Comparison of ENCODE assay signal across 32 cellular contexts in the genomic region with DNA sequence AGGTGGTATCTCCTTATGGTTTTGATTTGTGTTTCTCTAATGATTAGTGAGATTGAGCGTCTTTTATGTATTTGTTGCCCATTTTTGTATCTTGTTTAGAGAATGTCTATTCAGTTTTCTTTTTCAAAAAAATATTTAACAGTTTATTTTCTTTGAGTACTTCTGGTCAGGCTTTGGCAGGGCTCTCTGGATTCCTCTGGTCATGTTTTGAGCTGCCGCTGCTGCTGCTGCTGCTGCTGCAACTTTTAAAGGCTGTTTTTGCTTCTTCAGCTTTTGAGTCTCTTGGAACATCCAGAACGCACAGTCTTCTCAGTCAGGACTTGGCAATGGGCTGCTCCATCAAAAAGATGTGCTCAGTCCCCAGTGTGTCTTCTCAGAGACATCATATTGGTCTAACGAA. TPM values are rescaled to one million over a fixed set of nuclear protein-coding genes. Genes with fewer than 3 reads are reported as not detected.
"Had no signal": no experiment of that assay in that cellular context is flagged by ENCODE, and none has a peak within 500 bp of the region (broad histone marks: within the 10 kb centered on the region; RNA-seq: fewer than 3 reads in every experiment).

No MANE protein-coding gene starts in this region.

- H3K27ac ChIP-seq: adrenal gland, PC-9, RWPE1, SK-N-MC had no signal

- ATAC-seq: activated CD8-positive, alpha-beta T cell treated with anti-CD3 and anti-CD28 coated beads for 36 hours; activated T-cell treated with anti-CD3 and anti-CD28 coated beads, Interleukin-2, amount 50 U/mL, for 72 hours; activated T-helper 17 cell treated with anti-CD3 and anti-CD28 coated beads, Interleukin-2, amount 50 U/mL, for 72 hours; Right ventricle myocardium inferior had no signal

- H3K9me3 ChIP-seq: adrenal gland had no signal

- H3K36me3 ChIP-seq: adrenal gland had no signal

- H3K4me3 ChIP-seq: adrenal gland, PC-9, SK-N-MC had no signal

- H2AFZ ChIP-seq: PC-9 had no signal

- H3K4me1 ChIP-seq: adrenal gland had no signal

- FAIRE-seq: astrocyte, bronchial epithelial cell, RCC 7860, TTC549 had no signal

- H3K4me2 ChIP-seq: PC-9 had no signal

- DNase-seq: activated CD4-positive, alpha-beta T cell treated with anti-CD3 and anti-CD28 coated beads, Interleukin-2, amount 10 ng/mL, durations not matched to agents 24 days and 14 days; activated CD4-positive, alpha-beta T cell treated with anti-CD3 and anti-CD28 coated beads, Interleukin-2, amount 50 U/mL, for 4 hours; activated CD8-positive, alpha-beta T cell treated with anti-CD3 and anti-CD28 coated beads for 36 hours; activated effector memory CD4-positive, alpha-beta T cell treated with anti-CD3 and anti-CD28 coated beads, Interleukin-2, amount 50 U/mL, for 16 hours; activated naive CD4-positive, alpha-beta T cell; activated naive CD4-positive, alpha-beta T cell treated with anti-CD3 and anti-CD28 coated beads, Interleukin-2, amount 50 U/mL, for 16 hours; activated naive CD8-positive, alpha-beta T cell treated with anti-CD3 and anti-CD28 coated beads, Interleukin-2, amount 10 ng/mL, durations not matched to agents 7 days and 5 days; activated T-cell treated with anti-CD3 and anti-CD28 coated beads, Interleukin-2, amount 50 U/mL, for 1 hour; activated T-cell treated with anti-CD3 and anti-CD28 coated beads, Interleukin-2, amount 50 U/mL, for 72 hours; adrenal gland; caudate nucleus; cerebellar nuclear complex; NCI-H1105; NCI-H1436; NCI-H1694; NCI-H1930; NCI-H2081 treated with DMSO at 0.1 percent for 48 hours; NCI-H226; NCI-H524 treated with DMSO at 0.1 percent for 48 hours; PC-9 had no signal

- H3K27me3 ChIP-seq: adrenal gland had no signal

RNA-seq across cellular contexts. Expression of a gene that starts 40.1 kb away (rescaled TPM):
- total RNA-seq: activated CD4-positive, alpha-beta T cell treated with anti-CD3 and anti-CD28 coated beads, Interleukin-2, amount 10 ng/mL, durations not matched to agents 24 days and 14 days; activated CD8-positive, alpha-beta memory T cell treated with anti-CD3 and anti-CD28 coated beads for 36 hours; activated CD8-positive, alpha-beta T cell treated with anti-CD3 and anti-CD28 coated beads for 36 hours; activated naive CD8-positive, alpha-beta T cell treated with anti-CD3 and anti-CD28 coated beads, Interleukin-2, amount 10 ng/mL, durations not matched to agents 7 days and 5 days; activated T-cell treated with anti-CD3 and anti-CD28 coated beads, Interleukin-2, amount 50 U/mL, for 72 hours; activated T-helper 17 cell treated with anti-CD3 and anti-CD28 coated beads, Interleukin-2, amount 50 U/mL, for 72 hours; adrenal gland; astrocyte; bronchial epithelial cell; M059J; NCI-H460; OCI-LY7; PC-9 had no signal
